ENCODE assay signal across 8 cellular contexts in the genomic region with DNA sequence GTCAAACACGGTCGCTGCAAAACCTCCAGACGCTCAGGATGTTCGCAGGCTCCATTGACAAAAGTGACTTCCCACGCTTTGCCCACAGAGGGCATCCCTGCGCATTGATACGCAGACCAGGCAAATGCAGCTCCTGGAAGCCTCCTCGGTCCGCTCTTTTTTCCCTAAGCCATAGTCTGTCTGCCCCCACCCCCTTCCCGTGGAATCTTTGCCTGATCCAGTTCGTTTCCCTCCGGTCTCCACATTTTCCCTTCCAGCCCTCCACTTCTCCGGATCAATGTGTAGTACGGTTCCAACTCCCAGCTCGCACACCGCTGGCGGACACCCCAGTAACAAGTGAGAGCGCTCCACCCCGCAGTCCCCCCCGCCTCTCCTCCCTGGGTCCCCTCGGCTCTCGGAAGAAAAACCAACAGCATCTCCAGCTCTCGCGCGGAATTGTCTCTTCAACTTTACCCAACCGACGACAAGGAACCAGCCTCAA. TPM values are rescaled to one million over a fixed set of nuclear protein-coding genes. Genes with fewer than 3 reads are reported as not detected.
A peak's percentile ranks its signal among the peaks of the same experiment; 100 is the strongest.
DNase-seq lines count a peak whose midpoint lies in the region; ATAC-seq and TF ChIP-seq lines count a peak whose summit lies in the region.

A gene with protein sequence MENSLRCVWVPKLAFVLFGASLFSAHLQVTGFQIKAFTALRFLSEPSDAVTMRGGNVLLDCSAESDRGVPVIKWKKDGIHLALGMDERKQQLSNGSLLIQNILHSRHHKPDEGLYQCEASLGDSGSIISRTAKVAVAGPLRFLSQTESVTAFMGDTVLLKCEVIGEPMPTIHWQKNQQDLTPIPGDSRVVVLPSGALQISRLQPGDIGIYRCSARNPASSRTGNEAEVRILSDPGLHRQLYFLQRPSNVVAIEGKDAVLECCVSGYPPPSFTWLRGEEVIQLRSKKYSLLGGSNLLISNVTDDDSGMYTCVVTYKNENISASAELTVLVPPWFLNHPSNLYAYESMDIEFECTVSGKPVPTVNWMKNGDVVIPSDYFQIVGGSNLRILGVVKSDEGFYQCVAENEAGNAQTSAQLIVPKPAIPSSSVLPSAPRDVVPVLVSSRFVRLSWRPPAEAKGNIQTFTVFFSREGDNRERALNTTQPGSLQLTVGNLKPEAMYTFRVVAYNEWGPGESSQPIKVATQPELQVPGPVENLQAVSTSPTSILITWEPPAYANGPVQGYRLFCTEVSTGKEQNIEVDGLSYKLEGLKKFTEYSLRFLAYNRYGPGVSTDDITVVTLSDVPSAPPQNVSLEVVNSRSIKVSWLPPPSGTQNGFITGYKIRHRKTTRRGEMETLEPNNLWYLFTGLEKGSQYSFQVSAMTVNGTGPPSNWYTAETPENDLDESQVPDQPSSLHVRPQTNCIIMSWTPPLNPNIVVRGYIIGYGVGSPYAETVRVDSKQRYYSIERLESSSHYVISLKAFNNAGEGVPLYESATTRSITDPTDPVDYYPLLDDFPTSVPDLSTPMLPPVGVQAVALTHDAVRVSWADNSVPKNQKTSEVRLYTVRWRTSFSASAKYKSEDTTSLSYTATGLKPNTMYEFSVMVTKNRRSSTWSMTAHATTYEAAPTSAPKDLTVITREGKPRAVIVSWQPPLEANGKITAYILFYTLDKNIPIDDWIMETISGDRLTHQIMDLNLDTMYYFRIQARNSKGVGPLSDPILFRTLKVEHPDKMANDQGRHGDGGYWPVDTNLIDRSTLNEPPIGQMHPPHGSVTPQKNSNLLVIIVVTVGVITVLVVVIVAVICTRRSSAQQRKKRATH (N-terminal part only) (plus strand): TSS at position 307 of the 481 bp plus-strand sequence. CDS start 591 bp downstream, outside the sequence.

- H3K27ac Mint-ChIP-seq in glutamatergic neuron (ENCODE audit: unreplicated experiment) = no peak within 1 kb of the TSS

- peaks cover 16% of the 10 kb centered on the region for H3K27me3 Mint-ChIP-seq in glutamatergic neuron (ENCODE audit: unreplicated experiment)

- H3K9me3 Mint-ChIP-seq in glutamatergic neuron (ENCODE audit: unreplicated experiment) = no peaks in the 10 kb centered on the region

- H3K36me3 ChIP-seq in RWPE2 (ENCODE audit: low read depth) = no peaks in the 10 kb centered on the region

- no peak for TF ChIP-seq CTCF in RWPE2 (IDR thresholded peaks at IDR 0.05; ENCODE audit: poor library complexity, severe bottlenecking)
- peak; percentile 21 for TF ChIP-seq CTCF in glutamatergic neuron (IDR thresholded peaks at IDR 0.05; ENCODE audit: partially characterized antibody, unreplicated experiment)

- DNase-seq in Ammon's horn (ENCODE audit: low spot score) (peak; percentile 89), RWPE2 (ENCODE audit: low spot score) (no peak), glutamatergic neuron (peak; percentile 75), putamen (ENCODE audit: low spot score) (peak; percentile 79), HT-29 (ENCODE audit: low spot score) (no peak)
- DNase-seq in activated CD4-positive, alpha-beta T cell treated with anti-CD3 and anti-CD28 coated beads for 48 hours = no peak

- no peaks in the 10 kb centered on the region for H3K36me3 Mint-ChIP-seq in glutamatergic neuron (ENCODE audit: unreplicated experiment)

- peaks cover 51% of the 10 kb centered on the region for H3K27me3 ChIP-seq in RWPE2 (ENCODE audit: insufficient read depth, poor library complexity, severe bottlenecking)

- no peaks in the 10 kb centered on the region for H3K4me1 ChIP-seq in RWPE2 (ENCODE audit: insufficient read depth, poor library complexity, severe bottlenecking)

- peaks cover 6% of the 10 kb centered on the region for H3K4me1 Mint-ChIP-seq in glutamatergic neuron (ENCODE audit: low read depth, unreplicated experiment)

- no peaks in the 10 kb centered on the region for H3K9me3 ChIP-seq in RWPE2 (ENCODE audit: severe bottlenecking)

- no peak within 1 kb of the TSS for H3K4me3 Mint-ChIP-seq in glutamatergic neuron (ENCODE audit: unreplicated experiment)

- no peak within 1 kb of the TSS for H3K27ac ChIP-seq in RWPE2 (ENCODE audit: poor library complexity, severe bottlenecking)

- no peak within 1 kb of the TSS for H3K4me3 ChIP-seq in RWPE2 (ENCODE audit: severe bottlenecking)

- ATAC-seq in HG03432 (IDR thresholded peaks at IDR 0.05; ENCODE audit: unreplicated experiment) = peak; percentile 65
- peak; percentile 54; the same call in 2 of the 3 replicates for ATAC-seq in RWPE2 (ENCODE audit: low read depth)
- ATAC-seq in HG02759 (IDR thresholded peaks at IDR 0.05; ENCODE audit: unreplicated experiment) = no peak

RNA-seq across cellular contexts. Expression of the gene that starts here (rescaled TPM):
- 5.6 TPM for total RNA-seq in glutamatergic neuron (ENCODE audit: unreplicated experiment)
- total RNA-seq in HT-29 (2014; rRNA removed; shearing (Covaris generic)) = not detected in 2 replicates

Comparison
In these comparisons a context has a peak if more than half of its experiments do, and no peak if none do; other contexts are left out.
1. DNase-seq: peak in Ammon's horn (single experiment), glutamatergic neuron (single experiment) and putamen (single experiment); none in RWPE2 (single experiment), HT-29 (single experiment) and activated CD4-positive, alpha-beta T cell treated with anti-CD3 and anti-CD28 coated beads for 48 hours (single experiment).